15 cellular contexts compared by ENCODE assay signal in genomic region chr11:113529606-113530005, GRCh38. TPM values are rescaled to one million over a fixed set of nuclear protein-coding genes. Genes with fewer than 3 reads are reported as not detected.
"Had no signal": no experiment of that assay in that cellular context is flagged by ENCODE, and none has a peak within 500 bp of the region (broad histone marks: within the 10 kb centered on the region; RNA-seq: fewer than 3 reads in every experiment).

No MANE protein-coding gene starts in this region.

- H3K4me3 ChIP-seq: esophagus squamous epithelium, spleen had no signal

- DNase-seq: activated CD4-positive, alpha-beta T cell treated with anti-CD3 and anti-CD28 coated beads, Interleukin-2, amount 10 ng/mL, durations not matched to agents 7 days and 5 days; activated CD4-positive, CD25-positive, alpha-beta regulatory T cell; activated effector memory CD4-positive, alpha-beta T cell treated with Interleukin-2 at 50 U/mL for 16 hours; activated T-cell treated with anti-CD3 and anti-CD28 coated beads, Interleukin-2, amount 50 U/mL, for 1 hour; cerebellar nuclear complex; dermis blood vessel endothelial cell; esophagus squamous epithelium; foreskin fibroblast; occipital lobe; spleen; stimulated activated CD4-positive, alpha-beta T cell treated with anti-CD3 and anti-CD28 coated beads, Interleukin-1b, Interleukin-23, amount 100 ng/mL, for 48 hours; stimulated activated naive CD4-positive, alpha-beta T cell treated with Interleukin-2 at 50 U/mL for 16 hours had no signal

- ATAC-seq: left lobe of liver had no signal

- H3K27ac ChIP-seq: spleen had no signal

- H3K9me3 ChIP-seq: esophagus squamous epithelium, spleen had no signal

- H3K36me3 ChIP-seq: esophagus squamous epithelium, spleen had no signal

RNA-seq across cellular contexts. Expression of gene DRD2, which starts 54.4 kb away (rescaled TPM):
- total RNA-seq: activated CD4-positive, alpha-beta T cell treated with anti-CD3 and anti-CD28 coated beads, Interleukin-2, amount 10 ng/mL, durations not matched to agents 7 days and 5 days; activated CD8-positive, alpha-beta memory T cell treated with anti-CD3 and anti-CD28 coated beads for 36 hours; dermis blood vessel endothelial cell; left lobe of liver; occipital lobe; spleen; T-helper 1 cell treated with Interleukin-12 subunit alpha and Interleukin-12 subunit beta and Interleukin-4 antibody, amounts not matched to agents 30 ng/mL and 1 ng/mL, for 36 hours had no signal
